ENCODE assay signal across 7 cellular contexts in genomic region chr3:9771007-9771406, GRCh38. TPM values are rescaled to one million over a fixed set of nuclear protein-coding genes. Genes with fewer than 3 reads are reported as not detected.
A peak's percentile ranks its signal among the peaks of the same experiment; 100 is the strongest.
DNase-seq lines count a peak whose midpoint lies in the region; ATAC-seq and TF ChIP-seq lines count a peak whose summit lies in the region.
"Not testable (repeated sequence)": the region's sequence is repeated elsewhere in the genome, so short reads cannot be mapped to it uniquely, and the experiment has no call there.

No MANE protein-coding gene starts in this region.

- not testable (repeated sequence) for H3K9me3 ChIP-seq in HEK293 (ENCODE audit: control insufficient read depth, insufficient read depth, low read depth, low read length); right lobe of liver; neural progenitor cell (ENCODE audit: low read depth); subcutaneous abdominal adipose tissue (ENCODE audit: control insufficient read depth in 5 of 5, low read length in 5 of 5)

- not testable (repeated sequence) for DNase-seq in activated CD4-positive, alpha-beta memory T cell treated with anti-CD3 and anti-CD28 coated beads for 36 hours; activated naive CD8-positive, alpha-beta T cell treated with anti-CD3 and anti-CD28 coated beads for 36 hours; chondrocyte (ENCODE audit: low spot score); right lobe of liver; neural progenitor cell (ENCODE audit: low spot score)

- H3K9me3 Mint-ChIP-seq in activated CD4-positive, alpha-beta memory T cell treated with anti-CD3 and anti-CD28 coated beads for 36 hours; activated naive CD8-positive, alpha-beta T cell treated with anti-CD3 and anti-CD28 coated beads for 36 hours; chondrocyte (ENCODE audit: low read depth); neural progenitor cell: not testable (repeated sequence)

- not testable (repeated sequence) for H3K9ac ChIP-seq in neural progenitor cell; subcutaneous abdominal adipose tissue (ENCODE audit: low read length in 5 of 5)

- CTCF ChIA-PET in HEK293 (lab: Yijun Ruan, JAX) = interaction anchor here (1.2 to 1.3 kb wide), 2 partner anchors 11 to 56 kb away, joined by 5 to 7 read pairs; no protein-coding TSS in a partner anchor
- CTCF ChIA-PET in activated CD4-positive, alpha-beta memory T cell treated with anti-CD3 and anti-CD28 coated beads for 36 hours (lab: Charles Lee) = not testable (repeated sequence)

- WGBS in right lobe of liver (ENCODE audit: insufficient coverage, low coverage, low lambda C conversion rate, missing lambda C conversion rate) = 50% methylated on average over 1 of the region's 2 CpGs

- H3K4me3 ChIP-seq in HEK293 (ENCODE audit: low read depth, low read length); neural progenitor cell; subcutaneous abdominal adipose tissue (ENCODE audit: low read depth in 1 of 5, low read length in 5 of 5): not testable (repeated sequence)
- peak overlapping the region in 2 of 3 donors; percentile 65 to 77 for H3K4me3 ChIP-seq in right lobe of liver

- not testable (repeated sequence) for H3K4me1 ChIP-seq in HEK293 (ENCODE audit: control insufficient read depth, insufficient read depth, low read length); neural progenitor cell
- H3K4me1 ChIP-seq in right lobe of liver (peaks cover 0 to 18% (median 4%) of the 10 kb centered on the region in 4 donors), subcutaneous abdominal adipose tissue (ENCODE audit: control insufficient read depth in 5 of 5, insufficient read depth in 5 of 5, low read length in 5 of 5) (peaks cover 13 to 55% (median 48%) of the 10 kb centered on the region in 5 donors)

- not testable (repeated sequence) for ATAC-seq in right lobe of liver

- TF ChIP-seq CTCF in HEK293 (tag by site-specific recombination; IDR thresholded peaks at IDR 0.05); chondrocyte (IDR thresholded peaks at IDR 0.05); right lobe of liver (IDR thresholded peaks at IDR 0.05); neural progenitor cell (IDR thresholded peaks at IDR 0.05): not testable (repeated sequence)

- H3K36me3 ChIP-seq in HEK293 (ENCODE audit: control insufficient read depth in 2 of 2, insufficient read depth in 1 of 2, low read length in 2 of 2) = peaks cover 0 to 14% of the 10 kb centered on the region in 2 experiments; a peak in 1 of 3 replicates
- not testable (repeated sequence) for H3K36me3 ChIP-seq in right lobe of liver; neural progenitor cell; subcutaneous abdominal adipose tissue (ENCODE audit: control insufficient read depth in 5 of 5, insufficient read depth in 5 of 5, low read length in 5 of 5)

- H4K20me1 ChIP-seq in neural progenitor cell (ENCODE audit: low read depth) = not testable (repeated sequence)

- not testable (repeated sequence) for H3K36me3 Mint-ChIP-seq in activated CD4-positive, alpha-beta memory T cell treated with anti-CD3 and anti-CD28 coated beads for 36 hours; activated naive CD8-positive, alpha-beta T cell treated with anti-CD3 and anti-CD28 coated beads for 36 hours; chondrocyte (ENCODE audit: low read depth); neural progenitor cell

- POLR2A ChIA-PET in HEK293 (lab: Yijun Ruan, JAX) = interaction anchor here (1.5 kb wide), 1 partner anchor 25 kb away, joined by 4 read pairs; no protein-coding TSS in a partner anchor
- POLR2A ChIA-PET in activated CD4-positive, alpha-beta memory T cell treated with anti-CD3 and anti-CD28 coated beads for 36 hours (lab: Charles Lee) = interaction anchor here (1.3 to 1.5 kb wide), 2 partner anchors 9 to 22 kb away, joined by 3 to 7 read pairs; partner anchors contain the start of gene OGG1

- not testable (repeated sequence) for H3K27ac ChIP-seq in HEK293 (ENCODE audit: extremely low read depth, low read depth, low read length); neural progenitor cell
- peak overlapping the region in 2 of 3 donors; percentile 41 to 81 for H3K27ac ChIP-seq in right lobe of liver
- H3K27ac ChIP-seq in subcutaneous abdominal adipose tissue (ENCODE audit: low read depth, low read length) = peak overlapping the region; percentile 97

- not testable (repeated sequence) for H3K79me2 ChIP-seq in neural progenitor cell (ENCODE audit: low read depth)

- H3K4me3 Mint-ChIP-seq in activated CD4-positive, alpha-beta memory T cell treated with anti-CD3 and anti-CD28 coated beads for 36 hours = peak overlapping the region; percentile 26
- H3K4me3 Mint-ChIP-seq in activated naive CD8-positive, alpha-beta T cell treated with anti-CD3 and anti-CD28 coated beads for 36 hours = peak overlapping the region; percentile 72
- H3K4me3 Mint-ChIP-seq in chondrocyte (ENCODE audit: unreplicated experiment) = peak overlapping the region; percentile 82
- H3K4me3 Mint-ChIP-seq in neural progenitor cell = peak overlapping the region; percentile 59

- H3F3A ChIP-seq in neural progenitor cell (ENCODE audit: low read depth) = peaks cover 21% of the 10 kb centered on the region

- peaks cover 33% of the 10 kb centered on the region for H3K4me1 Mint-ChIP-seq in activated CD4-positive, alpha-beta memory T cell treated with anti-CD3 and anti-CD28 coated beads for 36 hours (ENCODE audit: low read depth)
- peaks cover 13% of the 10 kb centered on the region for H3K4me1 Mint-ChIP-seq in activated naive CD8-positive, alpha-beta T cell treated with anti-CD3 and anti-CD28 coated beads for 36 hours
- H3K4me1 Mint-ChIP-seq in chondrocyte (ENCODE audit: low read depth) = peaks cover 39% of the 10 kb centered on the region
- H3K4me1 Mint-ChIP-seq in neural progenitor cell = peaks cover 16% of the 10 kb centered on the region

- H3K27me3 Mint-ChIP-seq in activated CD4-positive, alpha-beta memory T cell treated with anti-CD3 and anti-CD28 coated beads for 36 hours; activated naive CD8-positive, alpha-beta T cell treated with anti-CD3 and anti-CD28 coated beads for 36 hours; chondrocyte (ENCODE audit: low read depth); neural progenitor cell (ENCODE audit: insufficient read depth, low read depth): not testable (repeated sequence)

- H3K27ac Mint-ChIP-seq in activated CD4-positive, alpha-beta memory T cell treated with anti-CD3 and anti-CD28 coated beads for 36 hours; activated naive CD8-positive, alpha-beta T cell treated with anti-CD3 and anti-CD28 coated beads for 36 hours; neural progenitor cell: not testable (repeated sequence)
- H3K27ac Mint-ChIP-seq in chondrocyte (ENCODE audit: unreplicated experiment) = peak overlapping the region; percentile 68

- not testable (repeated sequence) for H3K4me2 ChIP-seq in neural progenitor cell

- intact Hi-C loops in activated CD4-positive, alpha-beta memory T cell treated with anti-CD3 and anti-CD28 coated beads for 36 hours (cut with micrococcal nuclease); right lobe of liver (cut with DNase I): not testable (repeated sequence)

- H2AFZ ChIP-seq in neural progenitor cell (replicated peaks) = not testable (repeated sequence)

- H3K27me3 ChIP-seq in right lobe of liver; neural progenitor cell; subcutaneous abdominal adipose tissue (ENCODE audit: control insufficient read depth in 5 of 5, insufficient read depth in 4 of 5, low read length in 5 of 5): not testable (repeated sequence)

- not testable (repeated sequence) for TF ChIP-seq POLR2A in right lobe of liver (IDR thresholded peaks at IDR 0.05)

RNA-seq across cellular contexts. Expression of gene CAMK1, which starts 1.3 kb away (rescaled TPM):
- total RNA-seq in activated CD4-positive, alpha-beta memory T cell treated with anti-CD3 and anti-CD28 coated beads for 36 hours = 10 to 100 TPM; 48.2 to 51.9 TPM
- total RNA-seq in activated naive CD8-positive, alpha-beta T cell treated with anti-CD3 and anti-CD28 coated beads for 36 hours = 10 to 100 TPM; 24.8 to 25.7 TPM
- total RNA-seq in chondrocyte (9.7 to 20.9 TPM (median 19.3 TPM) in 3 replicates), right lobe of liver (10 to 100 TPM; 10.8 to 33.4 (median 24.5) TPM), neural progenitor cell (ENCODE audit: low replicate concordance) (24.9 and 32.4 TPM in 2 replicates)

RNA-seq across cellular contexts. Expression of gene OGG1, which starts 21.3 kb away (rescaled TPM):
- 10 to 100 TPM; 35.7 to 36.5 TPM for total RNA-seq in activated CD4-positive, alpha-beta memory T cell treated with anti-CD3 and anti-CD28 coated beads for 36 hours
- 10 to 100 TPM; 27.0 to 30.0 TPM for total RNA-seq in activated naive CD8-positive, alpha-beta T cell treated with anti-CD3 and anti-CD28 coated beads for 36 hours
- total RNA-seq in chondrocyte (23.8 to 26.7 TPM (median 24.2 TPM) in 3 replicates), right lobe of liver (10 to 100 TPM; 12.3 to 27.8 (median 15.7) TPM), neural progenitor cell (ENCODE audit: low replicate concordance) (15.8 and 33.8 TPM in 2 replicates)

RNA-seq across cellular contexts. Expression of gene TADA3, which starts 21.3 kb away (rescaled TPM):
- 10 to 100 TPM; 86.9 to 92.1 TPM for total RNA-seq in activated CD4-positive, alpha-beta memory T cell treated with anti-CD3 and anti-CD28 coated beads for 36 hours
- 10 to 100 TPM; 49.5 to 50.8 TPM for total RNA-seq in activated naive CD8-positive, alpha-beta T cell treated with anti-CD3 and anti-CD28 coated beads for 36 hours
- 42.2 to 69.9 TPM (median 69.6 TPM) in 3 replicates for total RNA-seq in chondrocyte
- 10 to 100 TPM; 24.6 to 43.8 (median 28.1) TPM for total RNA-seq in right lobe of liver
- total RNA-seq in neural progenitor cell (ENCODE audit: low replicate concordance) = 50.8 and 86.3 TPM in 2 replicates

RNA-seq across cellular contexts. Expression of gene ARPC4, which starts 21.9 kb away (rescaled TPM):
- total RNA-seq in activated CD4-positive, alpha-beta memory T cell treated with anti-CD3 and anti-CD28 coated beads for 36 hours = 100 to 1,000 TPM; 237 to 240 TPM
- 100 to 1,000 TPM; 251 to 253 TPM for total RNA-seq in activated naive CD8-positive, alpha-beta T cell treated with anti-CD3 and anti-CD28 coated beads for 36 hours
- total RNA-seq in chondrocyte (150 to 179 TPM (median 177 TPM) in 3 replicates), right lobe of liver (10 to 100 TPM; 42.0 to 80.3 (median 57.3) TPM), neural progenitor cell (ENCODE audit: low replicate concordance) (126 and 146 TPM in 2 replicates)

RNA-seq across cellular contexts. Expression of gene TTLL3, which starts 39.1 kb away (rescaled TPM):
- 10 to 100 TPM; 49.6 to 49.7 TPM for total RNA-seq in activated CD4-positive, alpha-beta memory T cell treated with anti-CD3 and anti-CD28 coated beads for 36 hours
- total RNA-seq in activated naive CD8-positive, alpha-beta T cell treated with anti-CD3 and anti-CD28 coated beads for 36 hours = 10 to 100 TPM; 22.7 to 23.8 TPM
- total RNA-seq in chondrocyte = 31.5 to 44.9 TPM (median 38.7 TPM) in 3 replicates
- 10 to 100 TPM in 3 of 6 experiments, 1 to 10 TPM in 3; 4.5 to 11.0 (median 8.6) TPM for total RNA-seq in right lobe of liver
- 15.0 and 36.1 TPM in 2 replicates for total RNA-seq in neural progenitor cell (ENCODE audit: low replicate concordance)

Comparison
In these comparisons a context has a peak if more than half of its experiments do, and no peak if none do; other contexts are left out.
1. H3K4me3 Mint-ChIP-seq: peak in every context shown above with its lines; median percentile 82 in chondrocyte; 72 in activated naive CD8-positive, alpha-beta T cell treated with anti-CD3 and anti-CD28 coated beads for 36 hours; 59 in neural progenitor cell; 26 in activated CD4-positive, alpha-beta memory T cell treated with anti-CD3 and anti-CD28 coated beads for 36 hours.